Comparison of ENCODE assay signal across 10 cellular contexts in genomic region chr18:32770651-32771168, GRCh38. TPM values are rescaled to one million over a fixed set of nuclear protein-coding genes. Genes with fewer than 3 reads are reported as not detected.
DNase-seq lines count a peak whose midpoint lies in the region; ATAC-seq and TF ChIP-seq lines count a peak whose summit lies in the region.
"Had no signal": no experiment of that assay in that cellular context is flagged by ENCODE, and none has a peak within 500 bp of the region (broad histone marks: within the 10 kb centered on the region; RNA-seq: fewer than 3 reads in every experiment).

No MANE protein-coding gene starts in this region.

- H3K36me3 Mint-ChIP-seq in activated naive CD8-positive, alpha-beta T cell, result no peaks in the 10 kb centered on the region

- H3K4me1 Mint-ChIP-seq in activated naive CD8-positive, alpha-beta T cell (ENCODE audit: low read depth), result peaks cover 10% of the 10 kb centered on the region

- POLR2A ChIA-PET in HEK293 (lab: Yijun Ruan, JAX), result interaction anchor here (0.7 kb wide), 1 partner anchor 63 kb away, joined by 3 read pairs; no protein-coding TSS in a partner anchor

- ATAC-seq in left lung, result no peak
- no peak for ATAC-seq in stimulated activated naive CD8-positive, alpha-beta T cell treated with anti-CD3 and anti-CD28 coated beads, Interleukin-15, Interleukin-2, amounts not matched to agents 100 U/mL and 50 U/mL, for 24 hours
- ATAC-seq in GM21717 (IDR thresholded peaks at IDR 0.05; ENCODE audit: unreplicated experiment), result no peak
- ATAC-seq in GM21825 (IDR thresholded peaks at IDR 0.05; ENCODE audit: unreplicated experiment), result no peak
- no peak for ATAC-seq in HG03460 (IDR thresholded peaks at IDR 0.05; ENCODE audit: unreplicated experiment)

- no peak overlapping the region for H3K27ac Mint-ChIP-seq in activated naive CD8-positive, alpha-beta T cell

- TF ChIP-seq CTCF in HEK293 (tag by site-specific recombination; IDR thresholded peaks at IDR 0.05) (no peak), left lung (IDR thresholded peaks at IDR 0.05) (no peak)

- no peaks in the 10 kb centered on the region for H3K9me3 ChIP-seq in HEK293 (ENCODE audit: control insufficient read depth, insufficient read depth, low read depth, low read length)
- H3K9me3 ChIP-seq in left lung, result no peaks in the 10 kb centered on the region
- no peaks in the 10 kb centered on the region for H3K9me3 ChIP-seq in HAP-1

- peak overlapping the region; percentile 51 for H3K4me3 ChIP-seq in HEK293 (ENCODE audit: low read depth, low read length)
- peak overlapping the region; percentile 7 to 27 for H3K4me3 ChIP-seq in left lung
- H3K4me3 ChIP-seq in HAP-1, result no peak overlapping the region

- peak overlapping the region; percentile 54 for H3K4me3 Mint-ChIP-seq in activated naive CD8-positive, alpha-beta T cell

- CTCF ChIA-PET in HEK293 (lab: Yijun Ruan, JAX), result interaction anchor here (1.6 kb wide), 1 partner anchor 56 kb away, joined by 7 read pairs; no protein-coding TSS in a partner anchor

- peaks cover 33% of the 10 kb centered on the region for H3K27me3 Mint-ChIP-seq in activated naive CD8-positive, alpha-beta T cell

- H3K27me3 ChIP-seq in left lung, result peaks cover 40 to 61% of the 10 kb centered on the region in 2 donors
- no peaks in the 10 kb centered on the region for H3K27me3 ChIP-seq in HAP-1 (ENCODE audit: low read depth)

- H3K4me1 ChIP-seq in HEK293 (ENCODE audit: control insufficient read depth, insufficient read depth, low read length) (peaks cover 3% of the 10 kb centered on the region; the same call in 1 of the 2 replicates), left lung (peaks cover 3 to 18% of the 10 kb centered on the region in 2 donors), HAP-1 (peaks cover 6% of the 10 kb centered on the region)

- in situ Hi-C loops in HAP-1 (cut with MboI; ENCODE audit: low sequenced_read_pairs), result no loop called here

- H3K36me3 ChIP-seq in HEK293 (ENCODE audit: control insufficient read depth in 2 of 2, insufficient read depth in 1 of 2, low read length in 2 of 2) (no peaks in the 10 kb centered on the region), left lung (no peaks in the 10 kb centered on the region), HAP-1 (replicated peaks) (no peaks in the 10 kb centered on the region)

- peak overlapping the region; percentile 74 for H3K27ac ChIP-seq in HEK293 (ENCODE audit: extremely low read depth, low read depth, low read length)
- no peak overlapping the region for H3K27ac ChIP-seq in left lung

- DNase-seq in left lung (peak in 1 of 2 donors; percentile 69), HAP-1 (ENCODE audit: low spot score in 2 of 2) (no peak)
- peak; percentile 4 for DNase-seq in stimulated activated naive CD8-positive, alpha-beta T cell treated with anti-CD3 and anti-CD28 coated beads, Interleukin-15, Interleukin-2, amounts not matched to agents 100 U/mL and 50 U/mL, for 24 hours
- DNase-seq: NCI-H2029 treated with DMSO at 0.1 percent for 48 hours; stimulated activated CD4-positive, alpha-beta T cell treated with anti-CD3 and anti-CD28 coated beads, Interleukin-1b, Interleukin-23, amount 100 ng/mL, for 48 hours had no signal

- H3K9me3 Mint-ChIP-seq in activated naive CD8-positive, alpha-beta T cell (ENCODE audit: low read depth), result no peaks in the 10 kb centered on the region

- intact Hi-C loops in left lung (cut with DNase I), result no loop called here

TF ChIP-seq in HEK293, 187 proteins besides CTCF, POLR2A, EP300 and RAD21:
- TF ChIP-seq MYNN (tag by site-specific recombination; IDR thresholded peaks at IDR 0.05; ENCODE audit: borderline replicate concordance) (no peak), ZBTB10 (tag by site-specific recombination; IDR thresholded peaks at IDR 0.05) (0 out of 2 replicates have a peak, but pooled peaks have one; percentile 16), ZFHX2 (tag by site-specific recombination; conservative IDR thresholded peaks at IDR 0.05) (0 out of 2 replicates have a peak, but pooled peaks have one; percentile 24), KLF1 (tag by site-specific recombination; IDR thresholded peaks at IDR 0.05) (peak; percentile 72; the same call in 1 of the 2 replicates), ZNF266 (tag by site-specific recombination; IDR thresholded peaks at IDR 0.05; ENCODE audit: low read depth) (no peak)

RNA-seq across cellular contexts. Expression of gene KLHL14, which starts 2.1 kb away (rescaled TPM):
- total RNA-seq in left lung, result under 1 TPM; 0.20 to 0.45 TPM
